Comparison of ENCODE assay signal across 8 cellular contexts in the genomic region with DNA sequence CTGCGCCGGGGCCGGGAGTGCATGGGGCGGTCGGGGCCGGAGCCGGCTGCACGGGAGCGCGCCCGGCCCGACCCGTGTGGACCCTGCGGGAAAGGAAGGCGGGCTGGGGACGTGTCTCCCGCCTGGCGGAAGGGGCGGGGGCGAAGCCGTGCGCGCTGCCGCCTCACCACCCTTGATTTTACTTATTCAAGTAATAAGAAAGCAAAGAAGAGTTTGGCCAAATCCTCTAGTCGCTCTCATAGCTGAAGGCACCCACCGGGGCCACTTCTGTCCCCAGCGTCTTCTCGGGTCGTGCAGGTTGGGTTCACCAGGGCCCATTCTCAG. TPM values are rescaled to one million over a fixed set of nuclear protein-coding genes. Genes with fewer than 3 reads are reported as not detected.
DNase-seq lines count a peak whose midpoint lies in the region; ATAC-seq and TF ChIP-seq lines count a peak whose summit lies in the region.

No MANE protein-coding gene starts in this region.

- peak overlapping the region in 1 of 2 donors; percentile 94 for H3K4me3 ChIP-seq in CD4-positive, alpha-beta memory T cell (ENCODE audit: low read length in 2 of 2)
- peak overlapping the region; percentile 98 for H3K4me3 ChIP-seq in HUES48 (ENCODE audit: low read depth, low read length)
- H3K4me3 ChIP-seq in cardiac muscle cell: peak overlapping the region; percentile 96

- H3K27ac Mint-ChIP-seq in CD4-positive, alpha-beta memory T cell: peak overlapping the region; percentile 84 to 99 (median 92)
- H3K27ac Mint-ChIP-seq in activated naive CD8-positive, alpha-beta T cell treated with anti-CD3 and anti-CD28 coated beads, Interleukin-2, amount 10 ng/mL, durations not matched to agents 7 days and 5 days: peak overlapping the region; percentile 84
- peak overlapping the region; percentile 92 for H3K27ac Mint-ChIP-seq in progenitor cell of endocrine pancreas

- peak overlapping the region; percentile 89 for H3K9ac ChIP-seq in HUES48 (ENCODE audit: low read depth, low read length)

- peaks cover 42% of the 10 kb centered on the region for H3K4me1 ChIP-seq in CD4-positive, alpha-beta memory T cell (ENCODE audit: insufficient read depth, low read length)
- peaks cover 22% of the 10 kb centered on the region for H3K4me1 ChIP-seq in HUES48 (ENCODE audit: control insufficient read depth, insufficient read depth, low read length)
- peaks cover 41% of the 10 kb centered on the region for H3K4me1 ChIP-seq in cardiac muscle cell (ENCODE audit: low read depth)

- peaks cover 30 to 40% of the 10 kb centered on the region in 2 donors for H3K36me3 Mint-ChIP-seq in CD4-positive, alpha-beta memory T cell
- H3K36me3 Mint-ChIP-seq in activated naive CD8-positive, alpha-beta T cell treated with anti-CD3 and anti-CD28 coated beads, Interleukin-2, amount 10 ng/mL, durations not matched to agents 7 days and 5 days: peaks cover 38% of the 10 kb centered on the region
- H3K36me3 Mint-ChIP-seq in progenitor cell of endocrine pancreas (ENCODE audit: insufficient read depth): peaks cover 8% of the 10 kb centered on the region

- peak overlapping the region; percentile 94 for H3K27ac ChIP-seq in CD4-positive, alpha-beta memory T cell (ENCODE audit: low read depth, low read length)
- H3K27ac ChIP-seq in HUES48 (ENCODE audit: low read depth, low read length) (peak overlapping the region; percentile 100), cardiac muscle cell (peak overlapping the region; percentile 94)

- POLR2A ChIA-PET in CD4-positive, alpha-beta memory T cell (lab: Charles Lee; ENCODE audit: partially characterized antibody): interaction anchor here (0.7 to 25.3 kb wide), 13 partner anchors 9 to 165 kb away, joined by 3 to 973 read pairs (median 7); partner anchors contain the start of genes CAMTA2, CHRNE, GP1BA and INCA1
- POLR2A ChIA-PET in activated naive CD8-positive, alpha-beta T cell treated with anti-CD3 and anti-CD28 coated beads, Interleukin-2, amount 10 ng/mL, durations not matched to agents 7 days and 5 days (lab: Charles Lee): interaction anchor here (0.9 to 17.2 kb wide), 11 partner anchors 8 to 246 kb away, joined by 3 to 441 read pairs (median 4); partner anchors contain the start of genes C17orf107, INCA1, KIF1C and RNF167

- H3K9me3 ChIP-seq in CD4-positive, alpha-beta memory T cell (ENCODE audit: control insufficient read depth in 1 of 2, low read length in 2 of 2): no peaks in the 10 kb centered on the region
- no peaks in the 10 kb centered on the region for H3K9me3 ChIP-seq in HUES48 (ENCODE audit: control insufficient read depth, insufficient read depth, low read length)
- H3K9me3 ChIP-seq in cardiac muscle cell (ENCODE audit: low read depth): no peaks in the 10 kb centered on the region

- peaks cover 27% of the 10 kb centered on the region for H3K36me3 ChIP-seq in CD4-positive, alpha-beta memory T cell (ENCODE audit: insufficient read depth, low read length)
- H3K36me3 ChIP-seq in HUES48 (ENCODE audit: control insufficient read depth, insufficient read depth, low read length) (peaks cover 30% of the 10 kb centered on the region), cardiac muscle cell (peaks cover 29% of the 10 kb centered on the region)

- no peaks in the 10 kb centered on the region for H3K27me3 Mint-ChIP-seq in CD4-positive, alpha-beta memory T cell
- H3K27me3 Mint-ChIP-seq in activated naive CD8-positive, alpha-beta T cell treated with anti-CD3 and anti-CD28 coated beads, Interleukin-2, amount 10 ng/mL, durations not matched to agents 7 days and 5 days: no peaks in the 10 kb centered on the region
- no peaks in the 10 kb centered on the region for H3K27me3 Mint-ChIP-seq in progenitor cell of endocrine pancreas

- TF ChIP-seq CTCF in cardiac muscle cell (IDR thresholded peaks at IDR 0.05; ENCODE audit: low read depth, low read length) (no peak), progenitor cell of endocrine pancreas (IDR thresholded peaks at IDR 0.05; ENCODE audit: unreplicated experiment) (no peak)

- H3K4me1 Mint-ChIP-seq in CD4-positive, alpha-beta memory T cell: peaks cover 24 to 63% (median 39%) of the 10 kb centered on the region in 4 donors
- H3K4me1 Mint-ChIP-seq in activated naive CD8-positive, alpha-beta T cell treated with anti-CD3 and anti-CD28 coated beads, Interleukin-2, amount 10 ng/mL, durations not matched to agents 7 days and 5 days: peaks cover 31% of the 10 kb centered on the region
- peaks cover 35% of the 10 kb centered on the region for H3K4me1 Mint-ChIP-seq in progenitor cell of endocrine pancreas (ENCODE audit: low read depth)

- CTCF ChIA-PET in CD4-positive, alpha-beta memory T cell (lab: Charles Lee; ENCODE audit: partially characterized antibody): interaction anchor here (2.9 kb wide), 1 partner anchor 18 kb away, joined by 15 read pairs; the partner anchor contains the start of gene SPAG7

- peak; percentile 30 for ATAC-seq in GM19351 (IDR thresholded peaks at IDR 0.05; ENCODE audit: unreplicated experiment)
- peak; percentile 44 for ATAC-seq in activated naive CD8-positive, alpha-beta T cell treated with anti-CD3 and anti-CD28 coated beads, Interleukin-2, amount 10 ng/mL, durations not matched to agents 7 days and 5 days (ENCODE audit: low read depth)

- no peaks in the 10 kb centered on the region for H3K27me3 ChIP-seq in CD4-positive, alpha-beta memory T cell (ENCODE audit: insufficient read depth, low read length)
- H3K27me3 ChIP-seq in HUES48 (ENCODE audit: control insufficient read depth, insufficient read depth, low read length) (no peaks in the 10 kb centered on the region), cardiac muscle cell (no peaks in the 10 kb centered on the region)

- peak in 4 of 5 donors; percentile 78 to 82 (median 80) for DNase-seq in CD4-positive, alpha-beta memory T cell
- DNase-seq in SHP77 (lab: John Stamatoyannopoulos, UW): peak; percentile 88 to 90
- DNase-seq in activated naive CD8-positive, alpha-beta T cell treated with anti-CD3 and anti-CD28 coated beads, Interleukin-2, amount 10 ng/mL, durations not matched to agents 7 days and 5 days: no peak
- DNase-seq in cardiac muscle cell (ENCODE audit: low read depth in 1 of 2, low spot score in 1 of 2): peak; percentile 92 to 95
- DNase-seq in progenitor cell of endocrine pancreas (ENCODE audit: low spot score, unreplicated experiment): peak; percentile 60
- no peak for DNase-seq in NCI-H2107 treated with DMSO at 0.1 percent for 48 hours (lab: John Stamatoyannopoulos, UW; ENCODE audit: unreplicated experiment)

- H3K9me3 Mint-ChIP-seq in CD4-positive, alpha-beta memory T cell: peaks cover 0 to 2% (median 0%) of the 10 kb centered on the region in 8 donors
- H3K9me3 Mint-ChIP-seq in activated naive CD8-positive, alpha-beta T cell treated with anti-CD3 and anti-CD28 coated beads, Interleukin-2, amount 10 ng/mL, durations not matched to agents 7 days and 5 days: no peaks in the 10 kb centered on the region
- no peaks in the 10 kb centered on the region for H3K9me3 Mint-ChIP-seq in progenitor cell of endocrine pancreas (ENCODE audit: low read depth)

- intact Hi-C loops in CD4-positive, alpha-beta memory T cell (cut with micrococcal nuclease): loop anchor here (1.0 to 2.0 kb wide), 4 partner anchors 9 to 238 kb away; partner anchors contain the start of genes ARRB2, INCA1, KIF1C and RNF167

- H3K4me3 Mint-ChIP-seq in CD4-positive, alpha-beta memory T cell: peak overlapping the region; percentile 85 to 100 (median 99)
- H3K4me3 Mint-ChIP-seq in activated naive CD8-positive, alpha-beta T cell treated with anti-CD3 and anti-CD28 coated beads, Interleukin-2, amount 10 ng/mL, durations not matched to agents 7 days and 5 days: peak overlapping the region; percentile 100
- peak overlapping the region; percentile 85 for H3K4me3 Mint-ChIP-seq in progenitor cell of endocrine pancreas (ENCODE audit: low read depth)

RNA-seq across cellular contexts. Expression of gene PFN1, which starts 0.6 kb away (rescaled TPM):
- 100 to 1,000 TPM; 560 to 585 TPM for total RNA-seq in CD4-positive, alpha-beta memory T cell
- 1,000 to 10,000 TPM; 2,226 to 2,605 TPM for polyA plus RNA-seq in CD4-positive, alpha-beta memory T cell
- 1,000 to 10,000 TPM; 1,712 to 1,828 TPM for total RNA-seq in activated naive CD8-positive, alpha-beta T cell treated with anti-CD3 and anti-CD28 coated beads, Interleukin-2, amount 10 ng/mL, durations not matched to agents 7 days and 5 days
- total RNA-seq in cardiac muscle cell (1,337 and 2,688 TPM in 2 replicates), progenitor cell of endocrine pancreas (372 and 404 TPM in 2 replicates)
- polyA plus RNA-seq in cardiac muscle cell: 1,185 and 1,476 TPM in 2 replicates

RNA-seq across cellular contexts. Expression of gene ENO3, which starts 2.0 kb away (rescaled TPM):
- 10 to 100 TPM; 16.2 to 21.8 TPM for total RNA-seq in CD4-positive, alpha-beta memory T cell
- 1 to 10 TPM; 1.5 to 2.4 TPM for polyA plus RNA-seq in CD4-positive, alpha-beta memory T cell
- total RNA-seq in activated naive CD8-positive, alpha-beta T cell treated with anti-CD3 and anti-CD28 coated beads, Interleukin-2, amount 10 ng/mL, durations not matched to agents 7 days and 5 days: 10 to 100 TPM; 31.4 to 32.9 TPM
- total RNA-seq in cardiac muscle cell (595 and 1,068 TPM in 2 replicates), progenitor cell of endocrine pancreas (23.4 and 25.8 TPM in 2 replicates)
- 955 and 1,853 TPM in 2 replicates for polyA plus RNA-seq in cardiac muscle cell

RNA-seq across cellular contexts. Expression of gene RNF167, which starts 8.9 kb away (rescaled TPM):
- 100 to 1,000 TPM; 154 to 172 TPM for total RNA-seq in CD4-positive, alpha-beta memory T cell
- 10 to 100 TPM; 52.4 to 61.5 TPM for polyA plus RNA-seq in CD4-positive, alpha-beta memory T cell
- 100 to 1,000 TPM; 202 TPM for total RNA-seq in activated naive CD8-positive, alpha-beta T cell treated with anti-CD3 and anti-CD28 coated beads, Interleukin-2, amount 10 ng/mL, durations not matched to agents 7 days and 5 days
- 67.4 and 73.4 TPM in 2 replicates for total RNA-seq in cardiac muscle cell
- 71.4 and 77.1 TPM in 2 replicates for polyA plus RNA-seq in cardiac muscle cell
- total RNA-seq in progenitor cell of endocrine pancreas: 97.4 and 106 TPM in 2 replicates

RNA-seq across cellular contexts. Expression of gene SLC25A11, which starts 9.1 kb away (rescaled TPM):
- total RNA-seq in CD4-positive, alpha-beta memory T cell: 10 to 100 TPM; 43.5 to 49.5 TPM
- 100 to 1,000 TPM in 1 of 2 donors, 10 to 100 TPM in 1; 55.1 to 101 TPM for polyA plus RNA-seq in CD4-positive, alpha-beta memory T cell
- 10 to 100 TPM; 67.6 to 78.1 TPM for total RNA-seq in activated naive CD8-positive, alpha-beta T cell treated with anti-CD3 and anti-CD28 coated beads, Interleukin-2, amount 10 ng/mL, durations not matched to agents 7 days and 5 days
- total RNA-seq in cardiac muscle cell (118 and 127 TPM in 2 replicates), progenitor cell of endocrine pancreas (46.8 and 47.4 TPM in 2 replicates)
- 223 and 229 TPM in 2 replicates for polyA plus RNA-seq in cardiac muscle cell

RNA-seq across cellular contexts. Expression of gene GP1BA, which starts 16.9 kb away (rescaled TPM):
- not detected for total RNA-seq in CD4-positive, alpha-beta memory T cell
- polyA plus RNA-seq in CD4-positive, alpha-beta memory T cell: not detected
- total RNA-seq in activated naive CD8-positive, alpha-beta T cell treated with anti-CD3 and anti-CD28 coated beads, Interleukin-2, amount 10 ng/mL, durations not matched to agents 7 days and 5 days: not detected
- total RNA-seq in cardiac muscle cell: not detected in 2 replicates
- 0.61 and 0.81 TPM in 2 replicates for polyA plus RNA-seq in cardiac muscle cell
- not detected in 2 replicates for total RNA-seq in progenitor cell of endocrine pancreas

Comparison
In these comparisons a context has a peak if more than half of its experiments do, and no peak if none do; other contexts are left out.
1. DNase-seq: peak in CD4-positive, alpha-beta memory T cell (4 of 5), SHP77 (2 of 2), cardiac muscle cell (2 of 2) and progenitor cell of endocrine pancreas (single experiment); none in activated naive CD8-positive, alpha-beta T cell treated with anti-CD3 and anti-CD28 coated beads, Interleukin-2, amount 10 ng/mL, durations not matched to agents 7 days and 5 days (single experiment) and NCI-H2107 treated with DMSO at 0.1 percent for 48 hours (single experiment).
2. RNA of gene ENO3, which starts 2.0 kb away (total RNA-seq): 595 to 1,068 TPM in cardiac muscle cell; 31.4 to 32.9 TPM in activated naive CD8-positive, alpha-beta T cell treated with anti-CD3 and anti-CD28 coated beads, Interleukin-2, amount 10 ng/mL, durations not matched to agents 7 days and 5 days, 23.4 to 25.8 TPM in progenitor cell of endocrine pancreas and 16.2 to 21.8 TPM in CD4-positive, alpha-beta memory T cell; every median in the first group is over 10 times any median in the second.
3. Peak in every context shown above with its lines, with median percentiles within 50 percentile points of each other: H3K27ac ChIP-seq, H3K27ac Mint-ChIP-seq and H3K4me3 Mint-ChIP-seq.